ENCODE assay signal across 1 cellular context in the genomic region with DNA sequence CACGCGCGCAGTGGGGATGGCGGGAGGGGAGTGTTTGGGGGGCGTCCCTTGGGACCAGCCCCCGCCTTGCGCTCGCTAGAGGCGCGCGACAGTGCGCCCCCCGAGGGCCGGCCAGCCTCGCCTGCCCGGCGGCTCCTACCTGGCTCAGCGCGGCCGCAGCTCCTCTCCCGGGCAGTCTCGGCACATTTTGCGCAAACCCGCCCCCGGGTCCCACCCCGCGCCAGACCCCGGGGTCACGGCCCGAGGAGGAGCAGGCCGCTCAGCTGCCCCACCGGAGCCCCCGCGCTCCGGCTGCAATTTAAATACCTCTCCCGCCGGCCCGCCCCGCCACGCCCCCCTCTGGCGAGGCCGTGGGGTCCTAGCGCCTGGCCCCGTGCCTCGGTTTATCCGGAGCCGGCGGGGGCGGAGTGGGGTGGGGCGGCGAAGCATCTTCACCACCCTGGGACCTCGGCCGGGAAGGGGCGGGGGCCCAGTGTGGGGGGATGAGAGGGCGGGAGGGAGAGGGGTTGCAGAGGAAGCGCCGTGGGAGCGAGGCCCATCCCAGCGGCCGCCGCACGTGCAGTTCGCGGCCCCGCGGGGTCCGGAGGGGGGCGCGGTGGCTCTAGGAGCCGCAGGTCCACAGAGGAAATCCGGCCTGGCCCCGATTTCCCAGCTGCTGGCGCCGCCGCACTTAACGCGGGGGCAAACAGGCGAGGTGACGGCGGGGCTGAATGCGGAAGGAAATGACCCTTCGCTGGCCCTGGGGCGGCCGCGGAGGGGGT.
TF ChIP-seq lines count a peak whose summit lies in the region.

A gene with protein sequence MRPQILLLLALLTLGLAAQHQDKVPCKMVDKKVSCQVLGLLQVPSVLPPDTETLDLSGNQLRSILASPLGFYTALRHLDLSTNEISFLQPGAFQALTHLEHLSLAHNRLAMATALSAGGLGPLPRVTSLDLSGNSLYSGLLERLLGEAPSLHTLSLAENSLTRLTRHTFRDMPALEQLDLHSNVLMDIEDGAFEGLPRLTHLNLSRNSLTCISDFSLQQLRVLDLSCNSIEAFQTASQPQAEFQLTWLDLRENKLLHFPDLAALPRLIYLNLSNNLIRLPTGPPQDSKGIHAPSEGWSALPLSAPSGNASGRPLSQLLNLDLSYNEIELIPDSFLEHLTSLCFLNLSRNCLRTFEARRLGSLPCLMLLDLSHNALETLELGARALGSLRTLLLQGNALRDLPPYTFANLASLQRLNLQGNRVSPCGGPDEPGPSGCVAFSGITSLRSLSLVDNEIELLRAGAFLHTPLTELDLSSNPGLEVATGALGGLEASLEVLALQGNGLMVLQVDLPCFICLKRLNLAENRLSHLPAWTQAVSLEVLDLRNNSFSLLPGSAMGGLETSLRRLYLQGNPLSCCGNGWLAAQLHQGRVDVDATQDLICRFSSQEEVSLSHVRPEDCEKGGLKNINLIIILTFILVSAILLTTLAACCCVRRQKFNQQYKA (minus strand): TSS at position 273 of the 761 bp plus-strand sequence. CDS start 4,793 bp downstream, outside the sequence.

TF ChIP-seq in GM12878, 131 proteins besides CTCF, POLR2A, EP300 and RAD21:
- TF ChIP-seq, protein P1, sequence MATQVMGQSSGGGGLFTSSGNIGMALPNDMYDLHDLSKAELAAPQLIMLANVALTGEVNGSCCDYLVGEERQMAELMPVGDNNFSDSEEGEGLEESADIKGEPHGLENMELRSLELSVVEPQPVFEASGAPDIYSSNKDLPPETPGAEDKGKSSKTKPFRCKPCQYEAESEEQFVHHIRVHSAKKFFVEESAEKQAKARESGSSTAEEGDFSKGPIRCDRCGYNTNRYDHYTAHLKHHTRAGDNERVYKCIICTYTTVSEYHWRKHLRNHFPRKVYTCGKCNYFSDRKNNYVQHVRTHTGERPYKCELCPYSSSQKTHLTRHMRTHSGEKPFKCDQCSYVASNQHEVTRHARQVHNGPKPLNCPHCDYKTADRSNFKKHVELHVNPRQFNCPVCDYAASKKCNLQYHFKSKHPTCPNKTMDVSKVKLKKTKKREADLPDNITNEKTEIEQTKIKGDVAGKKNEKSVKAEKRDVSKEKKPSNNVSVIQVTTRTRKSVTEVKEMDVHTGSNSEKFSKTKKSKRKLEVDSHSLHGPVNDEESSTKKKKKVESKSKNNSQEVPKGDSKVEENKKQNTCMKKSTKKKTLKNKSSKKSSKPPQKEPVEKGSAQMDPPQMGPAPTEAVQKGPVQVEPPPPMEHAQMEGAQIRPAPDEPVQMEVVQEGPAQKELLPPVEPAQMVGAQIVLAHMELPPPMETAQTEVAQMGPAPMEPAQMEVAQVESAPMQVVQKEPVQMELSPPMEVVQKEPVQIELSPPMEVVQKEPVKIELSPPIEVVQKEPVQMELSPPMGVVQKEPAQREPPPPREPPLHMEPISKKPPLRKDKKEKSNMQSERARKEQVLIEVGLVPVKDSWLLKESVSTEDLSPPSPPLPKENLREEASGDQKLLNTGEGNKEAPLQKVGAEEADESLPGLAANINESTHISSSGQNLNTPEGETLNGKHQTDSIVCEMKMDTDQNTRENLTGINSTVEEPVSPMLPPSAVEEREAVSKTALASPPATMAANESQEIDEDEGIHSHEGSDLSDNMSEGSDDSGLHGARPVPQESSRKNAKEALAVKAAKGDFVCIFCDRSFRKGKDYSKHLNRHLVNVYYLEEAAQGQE (IDR thresholded peaks at IDR 0.05; ENCODE audit: low read depth, low read length), result no peak
- TF ChIP-seq BCL11A (IDR thresholded peaks at IDR 0.05; ENCODE audit: low read depth, low read length) (0 out of 2 replicates have a peak, but pooled peaks have one; percentile 3), IKZF1 (conservative IDR thresholded peaks at IDR 0.05) (peak; percentile 46), ZNF24 (IDR thresholded peaks at IDR 0.05) (no peak), NR2F1 (conservative IDR thresholded peaks at IDR 0.05) (peak; percentile 62), CBX3 (IDR thresholded peaks at IDR 0.05; ENCODE audit: borderline replicate concordance, low read depth) (no peak), SIX5 (IDR thresholded peaks at IDR 0.05; ENCODE audit: low read depth, low read length, severe bottlenecking) (no peak), SMAD5 (IDR thresholded peaks at IDR 0.05; ENCODE audit: low read depth) (no peak), PML (IDR thresholded peaks at IDR 0.05; ENCODE audit: low read length) (no peak), SPI1 (IDR thresholded peaks at IDR 0.05; ENCODE audit: borderline replicate concordance, insufficient read depth, low read depth, low read length) (0 out of 2 replicates have a peak, but pooled peaks have one; percentile 13), MXI1 (IDR thresholded peaks at IDR 0.05; ENCODE audit: low read depth, low read length) (0 out of 2 replicates have a peak, but pooled peaks have one; percentile 54), EED (IDR thresholded peaks at IDR 0.05; ENCODE audit: low read depth) (peak; percentile 74), TCF7 (IDR thresholded peaks at IDR 0.05; ENCODE audit: borderline replicate concordance) (no peak), CREM (IDR thresholded peaks at IDR 0.05; ENCODE audit: low read depth) (peak; percentile 28; the same call in 1 of the 2 replicates), CBFB (IDR thresholded peaks at IDR 0.05; ENCODE audit: low read depth) (0 out of 2 replicates have a peak, but pooled peaks have one; percentile 9), RFX5 (IDR thresholded peaks at IDR 0.05; ENCODE audit: low read depth, low read length) (no peak), IKZF2 (IDR thresholded peaks at IDR 0.05) (0 out of 4 replicates have a peak, but pooled peaks have one; percentile 11), BHLHE40 (IDR thresholded peaks at IDR 0.05; ENCODE audit: borderline replicate concordance in 1 of 2, low read depth in 2 of 2, low read length in 1 of 2) (peak; percentile 92 to 96), ZBTB4 (CRISPR knock-in tag; IDR thresholded peaks at IDR 0.05) (no peak), DPF2 (IDR thresholded peaks at IDR 0.05) (peak; percentile 27; the same call in 1 of the 2 replicates), USF2 (IDR thresholded peaks at IDR 0.05; ENCODE audit: borderline replicate concordance, low read depth, low read length) (no peak), PAX5 (IDR thresholded peaks at IDR 0.05; ENCODE audit: borderline replicate concordance, low read depth, low read length) (0 out of 2 replicates have a peak, but pooled peaks have one; percentile 33), KAT2A (conservative IDR thresholded peaks at IDR 0.05; ENCODE audit: control insufficient read depth, low read depth, low read length) (no peak), ZNF274 (IDR thresholded peaks at IDR 0.05; ENCODE audit: insufficient read depth, insufficient read length) (no peak), ETV6 (conservative IDR thresholded peaks at IDR 0.05 in 1 of 2, IDR thresholded peaks at IDR 0.05 in 1 of 2; ENCODE audit: borderline replicate concordance in 1 of 2, low read depth in 1 of 2) (peak in 1 of 2 experiments; percentile 58; a peak in 1 of 4 replicates), BACH1 (IDR thresholded peaks at IDR 0.05; ENCODE audit: borderline replicate concordance) (0 out of 2 replicates have a peak, but pooled peaks have one; percentile 11), MTA3 (IDR thresholded peaks at IDR 0.05; ENCODE audit: borderline replicate concordance, low read length) (no peak), EGR1 (IDR thresholded peaks at IDR 0.05; ENCODE audit: borderline replicate concordance in 1 of 2, low read depth in 2 of 2, low read length in 2 of 2) (peak in 1 of 2 experiments; percentile 71; a peak in 2 of 3 replicates), JUND (IDR thresholded peaks at IDR 0.05; ENCODE audit: low read depth, low read length) (no peak), CEBPZ (IDR thresholded peaks at IDR 0.05; ENCODE audit: low read depth, low read length) (no peak), NBN (IDR thresholded peaks at IDR 0.05) (no peak), GABPA (IDR thresholded peaks at IDR 0.05; ENCODE audit: low read depth) (no peak), GATAD2B (conservative IDR thresholded peaks at IDR 0.05; ENCODE audit: low read depth) (peak; percentile 14; the same call in 1 of the 2 replicates), ZZZ3 (IDR thresholded peaks at IDR 0.05; ENCODE audit: control insufficient read depth, insufficient read length, low read depth) (no peak)
- TF ChIP-seq, protein P2, sequence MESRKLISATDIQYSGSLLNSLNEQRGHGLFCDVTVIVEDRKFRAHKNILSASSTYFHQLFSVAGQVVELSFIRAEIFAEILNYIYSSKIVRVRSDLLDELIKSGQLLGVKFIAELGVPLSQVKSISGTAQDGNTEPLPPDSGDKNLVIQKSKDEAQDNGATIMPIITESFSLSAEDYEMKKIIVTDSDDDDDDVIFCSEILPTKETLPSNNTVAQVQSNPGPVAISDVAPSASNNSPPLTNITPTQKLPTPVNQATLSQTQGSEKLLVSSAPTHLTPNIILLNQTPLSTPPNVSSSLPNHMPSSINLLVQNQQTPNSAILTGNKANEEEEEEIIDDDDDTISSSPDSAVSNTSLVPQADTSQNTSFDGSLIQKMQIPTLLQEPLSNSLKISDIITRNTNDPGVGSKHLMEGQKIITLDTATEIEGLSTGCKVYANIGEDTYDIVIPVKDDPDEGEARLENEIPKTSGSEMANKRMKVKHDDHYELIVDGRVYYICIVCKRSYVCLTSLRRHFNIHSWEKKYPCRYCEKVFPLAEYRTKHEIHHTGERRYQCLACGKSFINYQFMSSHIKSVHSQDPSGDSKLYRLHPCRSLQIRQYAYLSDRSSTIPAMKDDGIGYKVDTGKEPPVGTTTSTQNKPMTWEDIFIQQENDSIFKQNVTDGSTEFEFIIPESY (IDR thresholded peaks at IDR 0.05), result no peak
- TF ChIP-seq, protein P3, sequence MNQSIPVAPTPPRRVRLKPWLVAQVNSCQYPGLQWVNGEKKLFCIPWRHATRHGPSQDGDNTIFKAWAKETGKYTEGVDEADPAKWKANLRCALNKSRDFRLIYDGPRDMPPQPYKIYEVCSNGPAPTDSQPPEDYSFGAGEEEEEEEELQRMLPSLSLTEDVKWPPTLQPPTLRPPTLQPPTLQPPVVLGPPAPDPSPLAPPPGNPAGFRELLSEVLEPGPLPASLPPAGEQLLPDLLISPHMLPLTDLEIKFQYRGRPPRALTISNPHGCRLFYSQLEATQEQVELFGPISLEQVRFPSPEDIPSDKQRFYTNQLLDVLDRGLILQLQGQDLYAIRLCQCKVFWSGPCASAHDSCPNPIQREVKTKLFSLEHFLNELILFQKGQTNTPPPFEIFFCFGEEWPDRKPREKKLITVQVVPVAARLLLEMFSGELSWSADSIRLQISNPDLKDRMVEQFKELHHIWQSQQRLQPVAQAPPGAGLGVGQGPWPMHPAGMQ (IDR thresholded peaks at IDR 0.05; ENCODE audit: borderline replicate concordance), result no peak
TF ChIP-seq in GM12878: peak in this region for 16.
